In genomic region chr3:60716573-60716972, GRCh38 we compare ENCODE assay signal across 17 cellular contexts.
"Had no signal": no experiment of that assay in that cellular context is flagged by ENCODE, and none has a peak within 500 bp of the region (broad histone marks: within the 10 kb centered on the region; RNA-seq: fewer than 3 reads in every experiment).

No MANE protein-coding gene starts in this region.

- H3K4me1 ChIP-seq: esophagus muscularis mucosa, foreskin keratinocyte, gastroesophageal sphincter, heart right ventricle, left lung, lower lobe of right lung had no signal

- H3K27ac ChIP-seq: coronary artery, dorsolateral prefrontal cortex, esophagus muscularis mucosa, foreskin keratinocyte, gastroesophageal sphincter, heart right ventricle, left lung, lower lobe of right lung had no signal

- H3K36me3 ChIP-seq: esophagus muscularis mucosa, gastroesophageal sphincter, heart right ventricle, left lung, lower lobe of right lung had no signal

- H3K9me3 ChIP-seq: esophagus muscularis mucosa, gastroesophageal sphincter, lower lobe of right lung had no signal

- DNase-seq: dermis blood vessel endothelial cell; dorsolateral prefrontal cortex; effector CD4-positive, alpha-beta T cell; effector memory CD4-positive, alpha-beta T cell; foreskin keratinocyte; heart right ventricle; hippocampal formation; left cardiac atrium; left lung; left ventricle myocardium superior; lower lobe of right lung; mesendoderm; midbrain; naive thymus-derived CD4-positive, alpha-beta T cell had no signal

- H3K27me3 ChIP-seq: dorsolateral prefrontal cortex, esophagus muscularis mucosa, foreskin keratinocyte, gastroesophageal sphincter, heart right ventricle, left lung had no signal

- H3K4me3 ChIP-seq: coronary artery, dorsolateral prefrontal cortex, esophagus muscularis mucosa, gastroesophageal sphincter, heart right ventricle, left lung, lower lobe of right lung had no signal

- ATAC-seq: foreskin keratinocyte; gastroesophageal sphincter; heart right ventricle; left cardiac atrium; left lung; left ventricle myocardium superior; lower lobe of right lung; naive thymus-derived CD4-positive, alpha-beta T cell had no signal
